27 cellular contexts compared by ENCODE assay signal in genomic region chr3:462851-463250, GRCh38.
"Had no signal": no experiment of that assay in that cellular context is flagged by ENCODE, and none has a peak within 500 bp of the region (broad histone marks: within the 10 kb centered on the region; RNA-seq: fewer than 3 reads in every experiment).

No MANE protein-coding gene starts in this region.

- H3K4me3 ChIP-seq: esophagus squamous epithelium, heart left ventricle, hepatocyte, left lung, mucosa of descending colon, right atrium auricular region, sigmoid colon, thoracic aorta, tibial nerve, upper lobe of left lung, uterus had no signal

- H3K4me1 Mint-ChIP-seq: naive B cell; stimulated activated naive B cell treated with anti-CD40 and anti-IgM and Interleukin-4, amounts not matched to agents 10 μg/mL and 1 μg/mL and 100 μg/mL, for 72 hours had no signal

- H3K4me3 Mint-ChIP-seq: effector memory CD8-positive, alpha-beta T cell; mesothelial cell of epicardium; naive B cell; natural killer cell treated with Interleukin-12 subunit alpha and Interleukin-12 subunit beta and Interleukin-15 and Interleukin-18, amount 100 ng/mL, for 72 hours; neural crest cell; stimulated activated naive B cell treated with anti-CD40 and anti-IgM and Interleukin-4, amounts not matched to agents 10 μg/mL and 1 μg/mL and 100 μg/mL, for 72 hours; stimulated activated naive CD8-positive, alpha-beta T cell treated with anti-CD3 and anti-CD28 coated beads, Interleukin-15, Interleukin-2, amounts not matched to agents 100 ng/mL and 50 ng/mL, for 24 hours had no signal

- H3K9ac ChIP-seq: parathyroid adenoma had no signal

- H3K79me2 ChIP-seq: hepatocyte, parathyroid adenoma had no signal

- H3K4me1 ChIP-seq: esophagus squamous epithelium, heart left ventricle, left lung, parathyroid adenoma, right atrium auricular region, tibial nerve, upper lobe of left lung, uterus had no signal

- H3K4me2 ChIP-seq: hepatocyte had no signal

- H3K36me3 ChIP-seq: esophagus squamous epithelium, heart left ventricle, left lung, right atrium auricular region, sigmoid colon, thoracic aorta, tibial nerve, upper lobe of left lung, uterus had no signal

- H3K27ac Mint-ChIP-seq: effector memory CD8-positive, alpha-beta T cell; mesothelial cell of epicardium; naive B cell; natural killer cell treated with Interleukin-12 subunit alpha and Interleukin-12 subunit beta and Interleukin-15 and Interleukin-18, amount 100 ng/mL, for 72 hours; progenitor cell of endocrine pancreas; stimulated activated naive B cell treated with anti-CD40 and anti-IgM and Interleukin-4, amounts not matched to agents 10 μg/mL and 1 μg/mL and 100 μg/mL, for 72 hours; stimulated activated naive CD8-positive, alpha-beta T cell treated with anti-CD3 and anti-CD28 coated beads, Interleukin-15, Interleukin-2, amounts not matched to agents 100 ng/mL and 50 ng/mL, for 24 hours had no signal

- H3K27ac ChIP-seq: esophagus squamous epithelium, heart left ventricle, hepatocyte, left lung, parathyroid adenoma, right atrium auricular region, sigmoid colon, thoracic aorta, tibial nerve, upper lobe of left lung had no signal

- DNase-seq: cortex of kidney; effector memory CD8-positive, alpha-beta T cell; erythroblast; esophagus squamous epithelium; foreskin melanocyte; heart left ventricle; kidney; left lung; mesenchymal stem cell; mucosa of descending colon; naive B cell; sigmoid colon; stimulated activated CD4-positive, alpha-beta T cell treated with anti-CD3 and anti-CD28 coated beads, Interleukin-2, amount 100 ng/mL, for 24 hours; stimulated activated CD4-positive, alpha-beta T cell treated with anti-CD3 and anti-CD28 coated beads, Interleukin-4, amount 100 ng/mL, for 24 hours; stimulated activated naive B cell treated with anti-CD40 and anti-IgM and Interleukin-4, amounts not matched to agents 10 μg/mL and 1 μg/mL and 100 μg/mL, for 72 hours; upper lobe of left lung had no signal

- H3K27me3 Mint-ChIP-seq: effector memory CD8-positive, alpha-beta T cell; natural killer cell treated with Interleukin-12 subunit alpha and Interleukin-12 subunit beta and Interleukin-15 and Interleukin-18, amount 100 ng/mL, for 72 hours; stimulated activated naive B cell treated with anti-CD40 and anti-IgM and Interleukin-4, amounts not matched to agents 10 μg/mL and 1 μg/mL and 100 μg/mL, for 72 hours had no signal

- ATAC-seq: effector memory CD8-positive, alpha-beta T cell; heart left ventricle; left lung; mucosa of descending colon; natural killer cell treated with Interleukin-12 subunit alpha and Interleukin-12 subunit beta and Interleukin-15 and Interleukin-18, amount 100 ng/mL, for 72 hours; stimulated activated naive B cell treated with anti-CD40 and anti-IgM and Interleukin-4, amounts not matched to agents 10 μg/mL and 1 μg/mL and 100 μg/mL, for 72 hours had no signal

- H3K9me3 ChIP-seq: esophagus squamous epithelium, heart left ventricle, left lung, mucosa of descending colon, right atrium auricular region, sigmoid colon, thoracic aorta, tibial nerve, upper lobe of left lung, uterus had no signal

- H3K27me3 ChIP-seq: esophagus squamous epithelium, heart left ventricle, hepatocyte, left lung, right atrium auricular region, sigmoid colon, tibial nerve, upper lobe of left lung, uterus had no signal

- H3K9me3 Mint-ChIP-seq: mesothelial cell of epicardium; neural crest cell; stimulated activated naive B cell treated with anti-CD40 and anti-IgM and Interleukin-4, amounts not matched to agents 10 μg/mL and 1 μg/mL and 100 μg/mL, for 72 hours had no signal

- H2AFZ ChIP-seq: hepatocyte, parathyroid adenoma had no signal
